In genomic region chr7:24560772-24561171, GRCh38 we compare ENCODE assay signal across 16 cellular contexts.
"Had no signal": no experiment of that assay in that cellular context is flagged by ENCODE, and none has a peak within 500 bp of the region (broad histone marks: within the 10 kb centered on the region; RNA-seq: fewer than 3 reads in every experiment).

No MANE protein-coding gene starts in this region.

- H3K4me1 Mint-ChIP-seq: nephron; stimulated activated naive B cell treated with anti-CD40 and anti-IgM and Interleukin-4, amounts not matched to agents 10 μg/mL and 1 μg/mL and 100 μg/mL, for 72 hours had no signal

- H3K27me3 Mint-ChIP-seq: stimulated activated naive B cell treated with anti-CD40 and anti-IgM and Interleukin-4, amounts not matched to agents 10 μg/mL and 1 μg/mL and 100 μg/mL, for 72 hours had no signal

- H3K9me3 ChIP-seq: ascending aorta, lower lobe of right lung, SK-N-SH, spleen, tibial artery had no signal

- H3K4me3 ChIP-seq: ascending aorta, coronary artery, lower lobe of right lung, spleen, tibial artery had no signal

- H3K27me3 ChIP-seq: ascending aorta, spleen, tibial artery had no signal

- H3K27ac ChIP-seq: ascending aorta, coronary artery, lower lobe of right lung, spleen, tibial artery had no signal

- H3K9me3 Mint-ChIP-seq: nephron; stimulated activated naive B cell treated with anti-CD40 and anti-IgM and Interleukin-4, amounts not matched to agents 10 μg/mL and 1 μg/mL and 100 μg/mL, for 72 hours had no signal

- H3K36me3 Mint-ChIP-seq: stimulated activated naive B cell treated with anti-CD40 and anti-IgM and Interleukin-4, amounts not matched to agents 10 μg/mL and 1 μg/mL and 100 μg/mL, for 72 hours had no signal

- ATAC-seq: lower lobe of right lung; stimulated activated naive B cell treated with anti-CD40 and anti-IgM and Interleukin-4, amounts not matched to agents 10 μg/mL and 1 μg/mL and 100 μg/mL, for 72 hours had no signal

- H3K4me3 Mint-ChIP-seq: nephron; stimulated activated naive B cell treated with anti-CD40 and anti-IgM and Interleukin-4, amounts not matched to agents 10 μg/mL and 1 μg/mL and 100 μg/mL, for 72 hours had no signal

- DNase-seq: foreskin melanocyte; hypothalamus; islet precursor cell; lower lobe of right lung; nucleus accumbens; retina; SHP77 treated with DMSO at 0.1 percent for 48 hours; SK-N-SH; spleen; stimulated activated naive B cell treated with anti-CD40 and anti-IgM and Interleukin-4, amounts not matched to agents 10 μg/mL and 1 μg/mL and 100 μg/mL, for 72 hours; substantia nigra; T1000; tibial artery had no signal

- H3K4me1 ChIP-seq: ascending aorta, lower lobe of right lung, spleen, tibial artery had no signal

- H3K27ac Mint-ChIP-seq: nephron; stimulated activated naive B cell treated with anti-CD40 and anti-IgM and Interleukin-4, amounts not matched to agents 10 μg/mL and 1 μg/mL and 100 μg/mL, for 72 hours had no signal

- H3K36me3 ChIP-seq: ascending aorta, lower lobe of right lung, spleen, tibial artery had no signal
